In the genomic region with DNA sequence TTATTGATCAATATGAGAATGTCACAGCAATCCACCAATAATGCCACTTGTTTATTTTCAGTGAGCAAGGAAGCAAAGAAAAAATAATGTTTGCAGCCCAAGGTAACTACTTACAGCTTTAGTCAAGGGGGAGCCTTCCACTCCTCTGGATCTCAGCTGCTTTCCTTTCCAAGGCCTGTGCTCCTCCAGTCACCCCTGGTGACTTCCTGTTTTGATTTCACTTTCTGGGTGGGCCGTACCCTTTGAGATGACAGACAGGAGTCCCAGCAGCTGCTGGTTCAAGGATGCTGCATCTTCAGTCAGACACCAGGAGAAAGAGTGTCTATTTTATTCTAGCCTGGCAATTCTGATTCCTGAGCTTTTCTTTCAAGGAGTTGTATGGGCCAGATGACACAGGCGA, we compare ENCODE assay signal across 7 cellular contexts. TPM values are rescaled to one million over a fixed set of nuclear protein-coding genes. Genes with fewer than 3 reads are reported as not detected.
DNase-seq lines count a peak whose midpoint lies in the region; ATAC-seq and TF ChIP-seq lines count a peak whose summit lies in the region.

No MANE protein-coding gene starts in this region.

- peak; percentile 83 for ATAC-seq in GM19372 (IDR thresholded peaks at IDR 0.05; ENCODE audit: low read depth, unreplicated experiment)
- peak; percentile 93 for ATAC-seq in HG03175 (IDR thresholded peaks at IDR 0.05; ENCODE audit: unreplicated experiment)
- ATAC-seq in stimulated activated naive B cell treated with anti-CD40 and anti-IgM and Interleukin-4, amounts not matched to agents 10 μg/mL and 1 μg/mL and 100 μg/mL, for 72 hours (replicated peaks), result peak; percentile 95
- no peak for ATAC-seq in gastrocnemius medialis

- H3K27me3 ChIP-seq in gastrocnemius medialis, result no peaks in the 10 kb centered on the region

- peaks cover 1 to 5% of the 10 kb centered on the region in 2 donors for H3K36me3 Mint-ChIP-seq in stimulated activated naive B cell treated with anti-CD40 and anti-IgM and Interleukin-4, amounts not matched to agents 10 μg/mL and 1 μg/mL and 100 μg/mL, for 72 hours

- DNase-seq in UCSD-AML1 (lab: John Stamatoyannopoulos, UW; ENCODE audit: unreplicated experiment), result peak; percentile 17
- DNase-seq in glomerular visceral epithelial cell (ENCODE audit: extremely low spot score), result peak; percentile 13
- DNase-seq in stimulated activated naive B cell treated with anti-CD40 and anti-IgM and Interleukin-4, amounts not matched to agents 10 μg/mL and 1 μg/mL and 100 μg/mL, for 72 hours, result peak; percentile 51
- no peak for DNase-seq in superior temporal gyrus (ENCODE audit: extremely low spot score)
- no peak for DNase-seq in gastrocnemius medialis

- no peak overlapping the region for H3K27ac ChIP-seq in gastrocnemius medialis

- H3K36me3 ChIP-seq in gastrocnemius medialis, result no peaks in the 10 kb centered on the region

- no peak for TF ChIP-seq CTCF in gastrocnemius medialis (IDR thresholded peaks at IDR 0.05 in 4 of 5, conservative IDR thresholded peaks at IDR 0.05 in 1 of 5)

- in situ Hi-C loops in gastrocnemius medialis (cut with MboI; ENCODE audit: low sequenced_read_pairs in 4 of 4), result loop anchor here in 1 of 4 donors (25.0 kb wide), 1 partner anchor 226 kb away; a partner anchor contains a TSS

- no peaks in the 10 kb centered on the region for H3K9me3 Mint-ChIP-seq in stimulated activated naive B cell treated with anti-CD40 and anti-IgM and Interleukin-4, amounts not matched to agents 10 μg/mL and 1 μg/mL and 100 μg/mL, for 72 hours

- peak overlapping the region; percentile 81 to 85 for H3K4me3 Mint-ChIP-seq in stimulated activated naive B cell treated with anti-CD40 and anti-IgM and Interleukin-4, amounts not matched to agents 10 μg/mL and 1 μg/mL and 100 μg/mL, for 72 hours

- H3K4me1 Mint-ChIP-seq in stimulated activated naive B cell treated with anti-CD40 and anti-IgM and Interleukin-4, amounts not matched to agents 10 μg/mL and 1 μg/mL and 100 μg/mL, for 72 hours, result peaks cover 17 to 39% of the 10 kb centered on the region in 2 donors

- intact Hi-C loops in gastrocnemius medialis (cut with DNase I; ENCODE audit: low total_unique reads), result no loop called here

- peak overlapping the region; percentile 87 for H3K27ac Mint-ChIP-seq in stimulated activated naive B cell treated with anti-CD40 and anti-IgM and Interleukin-4, amounts not matched to agents 10 μg/mL and 1 μg/mL and 100 μg/mL, for 72 hours

- H3K27me3 Mint-ChIP-seq in stimulated activated naive B cell treated with anti-CD40 and anti-IgM and Interleukin-4, amounts not matched to agents 10 μg/mL and 1 μg/mL and 100 μg/mL, for 72 hours, result no peaks in the 10 kb centered on the region

- H3K9me3 ChIP-seq in gastrocnemius medialis, result no peaks in the 10 kb centered on the region

- no peak overlapping the region for H3K4me3 ChIP-seq in gastrocnemius medialis

- H3K4me1 ChIP-seq in gastrocnemius medialis, result no peaks in the 10 kb centered on the region

- no peak for TF ChIP-seq POLR2A in gastrocnemius medialis (IDR thresholded peaks at IDR 0.05)

RNA-seq across cellular contexts. Expression of a gene that starts 5.6 kb away (rescaled TPM):
- total RNA-seq in gastrocnemius medialis, result 1 to 10 TPM in 2 of 4 donors, under 1 TPM in 1, not detected in 1; 0.82 to 3.3 (median 1.9) TPM

RNA-seq across cellular contexts. Expression of a gene that starts 35.2 kb away (rescaled TPM):
- total RNA-seq in gastrocnemius medialis, result 1 to 10 TPM in 3 of 4 donors, under 1 TPM in 1; 0.58 to 7.4 (median 1.5) TPM

RNA-seq across cellular contexts. Expression of a gene that starts 49.4 kb away (rescaled TPM):
- total RNA-seq in gastrocnemius medialis, result 1 to 10 TPM in 2 of 4 donors, under 1 TPM in 2; 0.39 to 1.9 (median 0.85) TPM

RNA-seq across cellular contexts. Expression of a gene that starts 51.1 kb away (rescaled TPM):
- total RNA-seq in gastrocnemius medialis, result 1,000 to 10,000 TPM; 1,231 to 1,333 (median 1,277) TPM

Comparison
In these comparisons a context has a peak if more than half of its experiments do, and no peak if none do; other contexts are left out.
1. ATAC-seq: peak in GM19372 (single experiment), HG03175 (single experiment) and stimulated activated naive B cell treated with anti-CD40 and anti-IgM and Interleukin-4, amounts not matched to agents 10 μg/mL and 1 μg/mL and 100 μg/mL, for 72 hours (2 of 2); none in gastrocnemius medialis (0 of 2).
2. DNase-seq: peak in UCSD-AML1 (single experiment), glomerular visceral epithelial cell (single experiment) and stimulated activated naive B cell treated with anti-CD40 and anti-IgM and Interleukin-4, amounts not matched to agents 10 μg/mL and 1 μg/mL and 100 μg/mL, for 72 hours (single experiment); none in superior temporal gyrus (single experiment) and gastrocnemius medialis (0 of 2).